25 cellular contexts compared by ENCODE assay signal in the genomic region with DNA sequence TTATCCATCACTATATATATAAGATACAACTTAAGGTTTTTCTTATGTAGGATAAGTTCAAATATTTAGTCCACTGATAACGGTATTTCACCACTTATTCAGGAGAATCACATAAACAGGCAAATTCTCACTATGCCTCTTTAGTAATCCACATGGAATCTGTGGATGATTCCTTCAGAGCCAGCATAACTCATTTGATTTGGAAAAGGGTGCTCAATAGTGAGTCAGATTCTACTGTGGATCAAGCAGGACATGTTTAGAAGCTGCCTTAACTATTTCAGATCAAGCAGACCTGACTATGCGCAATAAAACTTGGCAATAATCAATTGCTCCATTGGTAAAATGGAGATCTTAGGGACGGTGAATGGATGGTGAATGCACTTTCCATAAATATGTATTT.
"Had no signal": no experiment of that assay in that cellular context is flagged by ENCODE, and none has a peak within 500 bp of the region (broad histone marks: within the 10 kb centered on the region; RNA-seq: fewer than 3 reads in every experiment).

No MANE protein-coding gene starts in this region.

- H3K27me3 ChIP-seq: cardiac muscle cell, hepatocyte, ovary, right atrium auricular region, thyroid gland, upper lobe of right lung had no signal

- ATAC-seq: activated T-cell treated with anti-CD3 and anti-CD28 coated beads, Interleukin-2, amount 50 U/mL, for 72 hours; body of pancreas; left lung; natural killer cell treated with Interleukin-12 subunit alpha and Interleukin-12 subunit beta and Interleukin-15 and Interleukin-18, amount 100 ng/mL, for 72 hours; psoas muscle; upper lobe of right lung had no signal

- H3K27ac ChIP-seq: body of pancreas, hepatocyte, left lung, ovary, psoas muscle, right atrium auricular region, thyroid gland, upper lobe of right lung had no signal

- H3K4me3 ChIP-seq: body of pancreas, cardiac muscle cell, hepatocyte, left lung, ovary, psoas muscle, right atrium auricular region, thyroid gland, upper lobe of right lung had no signal

- H3K4me1 ChIP-seq: body of pancreas, thyroid gland, upper lobe of right lung had no signal

- H3K9me3 ChIP-seq: body of pancreas, left lung, ovary, psoas muscle, right atrium auricular region, thyroid gland, upper lobe of right lung had no signal

- H3K36me3 ChIP-seq: cardiac muscle cell, left lung, ovary, right atrium auricular region, thyroid gland, upper lobe of right lung had no signal

- DNase-seq: activated CD4-positive, alpha-beta memory T cell treated with anti-CD3 and anti-CD28 coated beads, Interleukin-2, amount 10 ng/mL, durations not matched to agents 7 days and 5 days; activated CD4-positive, alpha-beta T cell treated with anti-CD3 and anti-CD28 coated beads, Interleukin-2, amount 10 ng/mL, durations not matched to agents 24 days and 14 days; activated effector memory CD4-positive, alpha-beta T cell treated with Interleukin-2 at 50 U/mL for 16 hours; activated naive CD4-positive, alpha-beta T cell treated with anti-CD3 and anti-CD28 coated beads for 36 hours; activated naive CD8-positive, alpha-beta T cell treated with anti-CD3 and anti-CD28 coated beads, Interleukin-2, amount 10 ng/mL, durations not matched to agents 7 days and 5 days; activated T-cell treated with anti-CD3 and anti-CD28 coated beads, Interleukin-2, amount 50 U/mL, for 72 hours; body of pancreas; effector CD4-positive, alpha-beta T cell; glutamatergic neuron; immature natural killer cell; kidney glomerular epithelial cell; left lung; ovary; psoas muscle; stimulated activated CD4-positive, alpha-beta T cell treated with anti-CD3 and anti-CD28 coated beads, Interleukin-1b, Interleukin-23, amount 100 ng/mL, for 48 hours; substantia nigra; T1000; thyroid gland; upper lobe of right lung had no signal

- FAIRE-seq: endometrium, frontal cortex had no signal
